In the genomic region with DNA sequence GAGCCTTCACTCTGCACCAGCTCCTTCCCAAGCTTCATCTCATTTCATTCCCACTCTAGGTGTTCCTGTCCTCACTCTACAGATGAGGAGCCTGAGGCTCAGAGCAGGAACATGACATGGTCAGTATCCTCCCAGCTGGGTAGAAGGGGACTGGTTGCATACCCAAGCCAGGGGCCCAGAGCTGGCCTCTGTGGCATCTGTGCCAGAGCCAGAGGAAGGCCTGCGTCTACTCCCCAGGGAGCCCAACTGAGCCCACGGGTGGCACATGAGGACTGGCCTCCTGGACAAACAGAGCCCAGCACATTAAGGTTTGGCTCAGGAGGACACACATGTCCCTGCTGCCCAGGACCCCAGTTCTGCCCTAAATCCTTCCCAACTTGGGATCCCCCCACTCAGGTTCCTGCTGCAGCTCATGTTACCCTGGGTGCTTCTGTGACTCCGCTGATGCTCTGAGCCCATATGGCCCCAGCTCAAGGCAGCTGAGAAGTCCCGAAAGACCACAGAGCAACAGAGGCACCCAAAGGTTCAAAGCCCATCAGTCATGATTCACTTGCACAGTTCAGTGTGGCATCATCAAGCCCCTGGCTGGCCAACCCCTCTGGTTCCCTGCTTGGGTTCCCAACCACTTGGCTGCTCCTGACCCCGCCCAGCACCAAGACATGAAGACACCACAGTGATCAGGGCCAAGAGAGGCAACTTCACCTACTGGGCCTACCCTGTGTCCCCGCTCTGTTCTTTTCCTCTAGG, we compare ENCODE assay signal across 26 cellular contexts. TPM values are rescaled to one million over a fixed set of nuclear protein-coding genes. Genes with fewer than 3 reads are reported as not detected.
DNase-seq lines count a peak whose midpoint lies in the region; ATAC-seq and TF ChIP-seq lines count a peak whose summit lies in the region.
"Had no signal": no experiment of that assay in that cellular context is flagged by ENCODE, and none has a peak within 500 bp of the region (broad histone marks: within the 10 kb centered on the region; RNA-seq: fewer than 3 reads in every experiment).

No MANE protein-coding gene starts in this region.

- no peak overlapping the region for H4K91ac ChIP-seq in H9 (ENCODE audit: insufficient read length, low read depth, low read length)

- H3K4me2 ChIP-seq in BLaER1 treated with 17β-estradiol and CSF1 and Interleukin-3, amounts not matched to agents 10 nM and 100 nM, result peak overlapping the region in 7 of 11 experiments; percentile 11 to 51 (median 44); a peak in 11 of 22 replicates
- no peak overlapping the region for H3K4me2 ChIP-seq in H9 (ENCODE audit: insufficient read depth, insufficient read length, low read length)

- no peak for ATAC-seq in sciatic nerve
- ATAC-seq in HG03565 (IDR thresholded peaks at IDR 0.05; ENCODE audit: unreplicated experiment), result no peak
- ATAC-seq: PC-3 had no signal

- no peaks in the 10 kb centered on the region for H3K79me2 ChIP-seq in H9 (ENCODE audit: insufficient read depth, low read length)

- no peak overlapping the region for H2AFZ ChIP-seq in H9 (ENCODE audit: low read length)
- H2AFZ ChIP-seq: GM23248 had no signal

- no peak overlapping the region for H2BK5ac ChIP-seq in H9 (ENCODE audit: insufficient read length, low read length)

- intact Hi-C loops in sciatic nerve (cut with DNase I), result no loop called here
- intact Hi-C loops in activated T-helper 1 cell treated with anti-CD3 and anti-CD28 coated beads, Interleukin-12 subunit alpha, Interleukin-12 subunit beta, Interleukin-2, Interleukin-4 antibody, amounts not matched to agents 30 ng/mL and 10 ng/mL and 1 ng/mL, durations not matched to agents 14 hours and 24 hours and 36 hours (cut with micrococcal nuclease), result no loop called here

- peak; percentile 9 for DNase-seq in H9
- peak; percentile 37 for DNase-seq in islet precursor cell
- peak; percentile 39 for DNase-seq in sciatic nerve (ENCODE audit: low spot score)
- no peak for DNase-seq in activated T-helper 1 cell treated with anti-CD3 and anti-CD28 coated beads, Interleukin-12 subunit alpha, Interleukin-12 subunit beta, Interleukin-2, Interleukin-4 antibody, amounts not matched to agents 30 ng/mL and 10 ng/mL and 1 ng/mL, durations not matched to agents 14 hours and 24 hours and 36 hours (ENCODE audit: low spot score)
- no peak for DNase-seq in foreskin fibroblast
- DNase-seq: CD8-positive, alpha-beta memory T cell; DMS153; DND-41; GM23248; HFFc6; IMR-90; KG1; MM.1S; NCI-H1417; NCI-H1694; NCI-H2029 treated with DMSO at 0.1 percent for 48 hours; NCI-H446 treated with DMSO at 0.1 percent for 48 hours; NCI-H526; NCI-H82; NK-92 treated with Interleukin-12 subunit alpha and Interleukin-12 subunit beta, amount 100 ng/mL, for 24 hours; PC-3; SHP77 had no signal

- no peak overlapping the region; a peak in 1 of 7 replicates for H3K27ac Mint-ChIP-seq in H9
- no peak overlapping the region for H3K27ac Mint-ChIP-seq in activated T-helper 1 cell treated with anti-CD3 and anti-CD28 coated beads, Interleukin-12 subunit alpha, Interleukin-12 subunit beta, Interleukin-2, Interleukin-4 antibody, amounts not matched to agents 30 ng/mL and 10 ng/mL and 1 ng/mL, durations not matched to agents 14 hours and 24 hours and 36 hours
- H3K27ac Mint-ChIP-seq: CD14-positive monocyte; CD8-positive, alpha-beta memory T cell; HFFc6 had no signal

- H3K4me1 ChIP-seq in BLaER1 treated with 17β-estradiol and CSF1 and Interleukin-3, amounts not matched to agents 10 nM and 100 nM, result peaks cover 9 to 32% (median 18%) of the 10 kb centered on the region in 10 experiments
- peaks cover 5% of the 10 kb centered on the region; the same call in 1 of the 2 replicates for H3K4me1 ChIP-seq in H9 (ENCODE audit: insufficient read depth, low read length)
- H3K4me1 ChIP-seq: HAP-1 had no signal

- peaks cover 28 to 32% of the 10 kb centered on the region in 2 experiments for H3K4me1 Mint-ChIP-seq in H9
- no peaks in the 10 kb centered on the region for H3K4me1 Mint-ChIP-seq in activated T-helper 1 cell treated with anti-CD3 and anti-CD28 coated beads, Interleukin-12 subunit alpha, Interleukin-12 subunit beta, Interleukin-2, Interleukin-4 antibody, amounts not matched to agents 30 ng/mL and 10 ng/mL and 1 ng/mL, durations not matched to agents 14 hours and 24 hours and 36 hours (ENCODE audit: low read depth)
- H3K4me1 Mint-ChIP-seq: CD8-positive, alpha-beta memory T cell had no signal

- H3K36me3 Mint-ChIP-seq in H9 (ENCODE audit: insufficient read depth in 1 of 3, low read depth in 3 of 3), result no peaks in the 10 kb centered on the region; a peak in 1 of 7 replicates
- H3K36me3 Mint-ChIP-seq in activated T-helper 1 cell treated with anti-CD3 and anti-CD28 coated beads, Interleukin-12 subunit alpha, Interleukin-12 subunit beta, Interleukin-2, Interleukin-4 antibody, amounts not matched to agents 30 ng/mL and 10 ng/mL and 1 ng/mL, durations not matched to agents 14 hours and 24 hours and 36 hours (ENCODE audit: low read depth), result no peaks in the 10 kb centered on the region
- H3K36me3 Mint-ChIP-seq: CD14-positive monocyte; CD8-positive, alpha-beta memory T cell had no signal

- no peak overlapping the region for H3K23ac ChIP-seq in H9 (ENCODE audit: insufficient read length, low read depth, low read length)

- WGBS in H9 (ENCODE audit: extremely low coverage, insufficient read length, low lambda C conversion rate), result no CpG with 5 or more reads among the region's 6 CpGs

- no peak overlapping the region for H4K5ac ChIP-seq in H9 (ENCODE audit: insufficient read length, low read depth, low read length)

- no peak overlapping the region for H2AK5ac ChIP-seq in H9 (ENCODE audit: insufficient read length, low read length)

- no peak overlapping the region for H4K8ac ChIP-seq in H9 (replicated peaks; ENCODE audit: insufficient read length, low read depth, low read length)

- H2BK20ac ChIP-seq in H9 (ENCODE audit: low read depth, low read length, poor library complexity, severe bottlenecking), result no peak overlapping the region

- no peak overlapping the region for H3K56ac ChIP-seq in H9 (ENCODE audit: insufficient read length, low read depth, low read length)

- no peak overlapping the region for H3K27ac ChIP-seq in BLaER1 treated with 17β-estradiol and CSF1 and Interleukin-3, amounts not matched to agents 10 nM and 100 nM
- H3K27ac ChIP-seq in H9 (ENCODE audit: insufficient read length, low read depth, low read length), result no peak overlapping the region
- H3K27ac ChIP-seq: GM23248 had no signal

- no peaks in the 10 kb centered on the region for H3K79me1 ChIP-seq in H9 (ENCODE audit: insufficient read depth, low read depth, low read length, poor library complexity, severe bottlenecking)

- H3K36me3 ChIP-seq in BLaER1 treated with 17β-estradiol and CSF1 and Interleukin-3, amounts not matched to agents 10 nM and 100 nM, result no peaks in the 10 kb centered on the region
- H3K36me3 ChIP-seq: HAP-1 had no signal

- no peaks in the 10 kb centered on the region for H4K20me1 ChIP-seq in BLaER1 treated with 17β-estradiol and CSF1 and Interleukin-3, amounts not matched to agents 10 nM and 100 nM
- no peaks in the 10 kb centered on the region for H4K20me1 ChIP-seq in H9 (ENCODE audit: control insufficient read depth, insufficient read depth, insufficient read length)

- H3K18ac ChIP-seq in H9 (ENCODE audit: insufficient read length, low read depth, low read length), result no peak overlapping the region

- H2BK120ac ChIP-seq in H9 (ENCODE audit: low read depth, low read length, poor library complexity, severe bottlenecking), result no peak overlapping the region

- H3K9ac ChIP-seq in BLaER1 treated with 17β-estradiol and CSF1 and Interleukin-3, amounts not matched to agents 10 nM and 100 nM, result no peak overlapping the region
- no peak overlapping the region for H3K9ac ChIP-seq in H9 (ENCODE audit: extremely low read depth, insufficient read length, low read length)
- H3K9ac ChIP-seq: GM23248 had no signal

- H2BK15ac ChIP-seq in H9 (ENCODE audit: low read depth, low read length), result no peak overlapping the region

- H3K23me2 ChIP-seq in H9 (ENCODE audit: insufficient read length, low read depth, low read length, poor library complexity, severe bottlenecking), result no peaks in the 10 kb centered on the region

- H3K27me3 ChIP-seq in BLaER1 treated with 17β-estradiol and CSF1 and Interleukin-3, amounts not matched to agents 10 nM and 100 nM, result no peaks in the 10 kb centered on the region
- no peaks in the 10 kb centered on the region for H3K27me3 ChIP-seq in H9 (ENCODE audit: insufficient read depth, low read length)

- H3K4me3 Mint-ChIP-seq in H9, result no peak overlapping the region
- H3K4me3 Mint-ChIP-seq in activated T-helper 1 cell treated with anti-CD3 and anti-CD28 coated beads, Interleukin-12 subunit alpha, Interleukin-12 subunit beta, Interleukin-2, Interleukin-4 antibody, amounts not matched to agents 30 ng/mL and 10 ng/mL and 1 ng/mL, durations not matched to agents 14 hours and 24 hours and 36 hours, result no peak overlapping the region
- H3K4me3 Mint-ChIP-seq: CD14-positive monocyte; CD8-positive, alpha-beta memory T cell; HFFc6 had no signal

- no peak overlapping the region for H3T11ph ChIP-seq in H9 (ENCODE audit: low read length)

- no peak overlapping the region for H2BK12ac ChIP-seq in H9 (ENCODE audit: insufficient read length, low read depth, low read length)

- H3K4me3 ChIP-seq in BLaER1 treated with 17β-estradiol and CSF1 and Interleukin-3, amounts not matched to agents 10 nM and 100 nM, result no peak overlapping the region
- H3K4me3 ChIP-seq in foreskin fibroblast (ENCODE audit: low read depth in 1 of 2, low read length in 2 of 2), result no peak overlapping the region
- H3K4me3 ChIP-seq: GM23248, HAP-1 had no signal

- no peaks in the 10 kb centered on the region for H3K9me3 Mint-ChIP-seq in H9
- no peaks in the 10 kb centered on the region for H3K9me3 Mint-ChIP-seq in activated T-helper 1 cell treated with anti-CD3 and anti-CD28 coated beads, Interleukin-12 subunit alpha, Interleukin-12 subunit beta, Interleukin-2, Interleukin-4 antibody, amounts not matched to agents 30 ng/mL and 10 ng/mL and 1 ng/mL, durations not matched to agents 14 hours and 24 hours and 36 hours
- H3K9me3 Mint-ChIP-seq: CD14-positive monocyte; CD8-positive, alpha-beta memory T cell; HFFc6 had no signal

- peaks cover 11% of the 10 kb centered on the region for H3K27me3 Mint-ChIP-seq in H9 (ENCODE audit: low read depth)
- H3K27me3 Mint-ChIP-seq in activated T-helper 1 cell treated with anti-CD3 and anti-CD28 coated beads, Interleukin-12 subunit alpha, Interleukin-12 subunit beta, Interleukin-2, Interleukin-4 antibody, amounts not matched to agents 30 ng/mL and 10 ng/mL and 1 ng/mL, durations not matched to agents 14 hours and 24 hours and 36 hours (ENCODE audit: insufficient read depth), result peaks cover 7% of the 10 kb centered on the region

- no peak overlapping the region for H3K4ac ChIP-seq in H9 (ENCODE audit: low read depth, low read length)

- TF ChIP-seq CTCF in H9 (conservative IDR thresholded peaks at IDR 0.05) (no peak), foreskin fibroblast (IDR thresholded peaks at IDR 0.05; ENCODE audit: low read depth, low read length) (no peak)

- H3K9me3 ChIP-seq in BLaER1 treated with 17β-estradiol and CSF1 and Interleukin-3, amounts not matched to agents 10 nM and 100 nM (replicated peaks in 1 of 11), result no peaks in the 10 kb centered on the region
- no peaks in the 10 kb centered on the region for H3K9me3 ChIP-seq in H9 (ENCODE audit: control insufficient read depth, low read depth, low read length)
- H3K9me3 ChIP-seq: HAP-1 had no signal

- H3K14ac ChIP-seq in H9 (ENCODE audit: insufficient read depth, low read length), result no peak overlapping the region; the same call in 1 of the 2 replicates

RNA-seq across cellular contexts. Expression of gene NEURL1B, which starts 8.5 kb away (rescaled TPM):
- total RNA-seq in H9 (2021) (3.6 TPM in 2 replicates), sciatic nerve (53.7 TPM)
- total RNA-seq in activated T-helper 1 cell treated with anti-CD3 and anti-CD28 coated beads, Interleukin-12 subunit alpha, Interleukin-12 subunit beta, Interleukin-2, Interleukin-4 antibody, amounts not matched to agents 30 ng/mL and 10 ng/mL and 1 ng/mL, durations not matched to agents 14 hours and 24 hours and 36 hours, result 0.05 and 0.12 TPM in 2 replicates

Comparison
In these comparisons a context has a peak if more than half of its experiments do, and no peak if none do; other contexts are left out.
1. DNase-seq: peak in H9 (single experiment), islet precursor cell (single experiment) and sciatic nerve (single experiment); none in activated T-helper 1 cell treated with anti-CD3 and anti-CD28 coated beads, Interleukin-12 subunit alpha, Interleukin-12 subunit beta, Interleukin-2, Interleukin-4 antibody, amounts not matched to agents 30 ng/mL and 10 ng/mL and 1 ng/mL, durations not matched to agents 14 hours and 24 hours and 36 hours (single experiment) and foreskin fibroblast (0 of 2).
2. RNA of gene NEURL1B, which starts 8.5 kb away (total RNA-seq): 53.7 TPM in sciatic nerve (single experiment); 3.6 TPM in H9 and 0.05 to 0.12 TPM in activated T-helper 1 cell treated with anti-CD3 and anti-CD28 coated beads, Interleukin-12 subunit alpha, Interleukin-12 subunit beta, Interleukin-2, Interleukin-4 antibody, amounts not matched to agents 30 ng/mL and 10 ng/mL and 1 ng/mL, durations not matched to agents 14 hours and 24 hours and 36 hours; every median in the first group is over 10 times any median in the second.